ENCODE assay signal across 1 cellular context in the genomic region with DNA sequence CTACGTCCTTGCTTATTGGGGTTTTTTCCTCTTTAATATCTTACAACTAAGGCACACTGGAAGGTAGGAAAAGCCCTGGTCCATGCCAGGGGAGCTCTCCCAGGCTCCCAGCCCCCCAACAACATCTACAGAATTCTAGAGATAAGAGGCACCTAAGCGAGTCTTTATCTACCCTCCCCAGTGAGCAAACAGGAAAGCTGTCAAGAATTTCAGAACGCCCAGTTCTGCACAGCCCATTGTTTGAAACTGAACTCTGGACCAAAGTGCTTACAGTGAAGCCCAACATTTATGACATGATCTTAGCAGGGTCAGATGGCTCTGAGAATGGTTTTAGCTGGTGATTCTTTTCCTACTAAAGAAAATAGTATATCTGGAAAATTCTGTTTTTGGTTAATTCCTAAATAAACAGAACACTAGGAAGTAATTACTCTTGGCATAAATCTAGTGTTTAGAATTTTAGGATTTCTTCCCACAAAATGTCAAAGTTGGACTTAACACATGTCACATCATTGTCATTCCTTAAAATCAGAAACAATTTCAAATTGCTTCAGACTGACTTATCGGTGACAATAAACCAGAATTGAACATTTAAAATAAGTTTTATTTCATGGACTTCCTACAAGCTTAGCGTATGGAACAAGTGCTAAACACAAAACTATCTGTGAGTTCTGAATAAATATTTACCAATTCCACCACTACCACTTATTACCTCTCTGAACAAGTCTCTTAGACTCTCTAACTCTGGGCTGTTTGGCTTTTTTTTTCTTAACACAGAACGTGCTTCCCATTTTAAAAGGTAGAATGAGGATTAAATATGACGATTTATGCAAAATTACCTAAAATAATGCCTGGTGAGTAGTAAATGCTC.
TF ChIP-seq lines count a peak whose summit lies in the region.

No MANE protein-coding gene starts in this region.

TF ChIP-seq in HepG2, 621 proteins besides CTCF, POLR2A, EP300 and RAD21 (continued from another document and continues in another):
- TF ChIP-seq, protein P1, sequence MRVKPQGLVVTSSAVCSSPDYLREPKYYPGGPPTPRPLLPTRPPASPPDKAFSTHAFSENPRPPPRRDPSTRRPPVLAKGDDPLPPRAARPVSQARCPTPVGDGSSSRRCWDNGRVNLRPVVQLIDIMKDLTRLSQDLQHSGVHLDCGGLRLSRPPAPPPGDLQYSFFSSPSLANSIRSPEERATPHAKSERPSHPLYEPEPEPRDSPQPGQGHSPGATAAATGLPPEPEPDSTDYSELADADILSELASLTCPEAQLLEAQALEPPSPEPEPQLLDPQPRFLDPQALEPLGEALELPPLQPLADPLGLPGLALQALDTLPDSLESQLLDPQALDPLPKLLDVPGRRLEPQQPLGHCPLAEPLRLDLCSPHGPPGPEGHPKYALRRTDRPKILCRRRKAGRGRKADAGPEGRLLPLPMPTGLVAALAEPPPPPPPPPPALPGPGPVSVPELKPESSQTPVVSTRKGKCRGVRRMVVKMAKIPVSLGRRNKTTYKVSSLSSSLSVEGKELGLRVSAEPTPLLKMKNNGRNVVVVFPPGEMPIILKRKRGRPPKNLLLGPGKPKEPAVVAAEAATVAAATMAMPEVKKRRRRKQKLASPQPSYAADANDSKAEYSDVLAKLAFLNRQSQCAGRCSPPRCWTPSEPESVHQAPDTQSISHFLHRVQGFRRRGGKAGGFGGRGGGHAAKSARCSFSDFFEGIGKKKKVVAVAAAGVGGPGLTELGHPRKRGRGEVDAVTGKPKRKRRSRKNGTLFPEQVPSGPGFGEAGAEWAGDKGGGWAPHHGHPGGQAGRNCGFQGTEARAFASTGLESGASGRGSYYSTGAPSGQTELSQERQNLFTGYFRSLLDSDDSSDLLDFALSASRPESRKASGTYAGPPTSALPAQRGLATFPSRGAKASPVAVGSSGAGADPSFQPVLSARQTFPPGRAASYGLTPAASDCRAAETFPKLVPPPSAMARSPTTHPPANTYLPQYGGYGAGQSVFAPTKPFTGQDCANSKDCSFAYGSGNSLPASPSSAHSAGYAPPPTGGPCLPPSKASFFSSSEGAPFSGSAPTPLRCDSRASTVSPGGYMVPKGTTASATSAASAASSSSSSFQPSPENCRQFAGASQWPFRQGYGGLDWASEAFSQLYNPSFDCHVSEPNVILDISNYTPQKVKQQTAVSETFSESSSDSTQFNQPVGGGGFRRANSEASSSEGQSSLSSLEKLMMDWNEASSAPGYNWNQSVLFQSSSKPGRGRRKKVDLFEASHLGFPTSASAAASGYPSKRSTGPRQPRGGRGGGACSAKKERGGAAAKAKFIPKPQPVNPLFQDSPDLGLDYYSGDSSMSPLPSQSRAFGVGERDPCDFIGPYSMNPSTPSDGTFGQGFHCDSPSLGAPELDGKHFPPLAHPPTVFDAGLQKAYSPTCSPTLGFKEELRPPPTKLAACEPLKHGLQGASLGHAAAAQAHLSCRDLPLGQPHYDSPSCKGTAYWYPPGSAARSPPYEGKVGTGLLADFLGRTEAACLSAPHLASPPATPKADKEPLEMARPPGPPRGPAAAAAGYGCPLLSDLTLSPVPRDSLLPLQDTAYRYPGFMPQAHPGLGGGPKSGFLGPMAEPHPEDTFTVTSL (CRISPR knock-in tag; IDR thresholded peaks at IDR 0.05; ENCODE audit: borderline replicate concordance) = peak; percentile 86; the same call in 1 of the 2 replicates
- TF ChIP-seq, protein P2, sequence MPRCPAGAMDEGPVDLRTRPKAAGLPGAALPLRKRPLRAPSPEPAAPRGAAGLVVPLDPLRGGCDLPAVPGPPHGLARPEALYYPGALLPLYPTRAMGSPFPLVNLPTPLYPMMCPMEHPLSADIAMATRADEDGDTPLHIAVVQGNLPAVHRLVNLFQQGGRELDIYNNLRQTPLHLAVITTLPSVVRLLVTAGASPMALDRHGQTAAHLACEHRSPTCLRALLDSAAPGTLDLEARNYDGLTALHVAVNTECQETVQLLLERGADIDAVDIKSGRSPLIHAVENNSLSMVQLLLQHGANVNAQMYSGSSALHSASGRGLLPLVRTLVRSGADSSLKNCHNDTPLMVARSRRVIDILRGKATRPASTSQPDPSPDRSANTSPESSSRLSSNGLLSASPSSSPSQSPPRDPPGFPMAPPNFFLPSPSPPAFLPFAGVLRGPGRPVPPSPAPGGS (CRISPR knock-in tag; IDR thresholded peaks at IDR 0.05) = no peak
- TF ChIP-seq RBFOX2 (IDR thresholded peaks at IDR 0.05; ENCODE audit: low read depth, low read length) (peak; percentile 66; the same call in 1 of the 2 replicates), NR2C2 (CRISPR knock-in tag; IDR thresholded peaks at IDR 0.05; ENCODE audit: borderline replicate concordance) (peak; percentile 45; the same call in 1 of the 2 replicates), ARNTL (CRISPR knock-in tag; IDR thresholded peaks at IDR 0.05) (peak; percentile 69; the same call in 1 of the 2 replicates), CBX5 (CRISPR knock-in tag; IDR thresholded peaks at IDR 0.05; ENCODE audit: borderline replicate concordance) (peak; percentile 50; the same call in 1 of the 2 replicates), SMAD9 (CRISPR knock-in tag; IDR thresholded peaks at IDR 0.05) (no peak), FOXA1 (IDR thresholded peaks at IDR 0.05) (no peak), FOXA1 (CRISPR knock-in tag; IDR thresholded peaks at IDR 0.05) (peak; percentile 91), PHF8 (CRISPR knock-in tag; IDR thresholded peaks at IDR 0.05) (no peak), ZNF335 (CRISPR knock-in tag; IDR thresholded peaks at IDR 0.05) (no peak), ATF7 (IDR thresholded peaks at IDR 0.05) (no peak), ATF7 (CRISPR knock-in tag; IDR thresholded peaks at IDR 0.05) (no peak), FOXO1 (CRISPR knock-in tag; IDR thresholded peaks at IDR 0.05) (peak; percentile 87), TARDBP (CRISPR knock-in tag; IDR thresholded peaks at IDR 0.05) (peak; percentile 85), CREM (IDR thresholded peaks at IDR 0.05) (peak; percentile 90), CREM (CRISPR knock-in tag; IDR thresholded peaks at IDR 0.05) (no peak), ZNF121 (CRISPR knock-in tag; IDR thresholded peaks at IDR 0.05) (no peak), SALL2 (CRISPR knock-in tag; IDR thresholded peaks at IDR 0.05) (no peak), ERF (CRISPR knock-in tag; IDR thresholded peaks at IDR 0.05) (peak; percentile 81), ELF1 (CRISPR knock-in tag; IDR thresholded peaks at IDR 0.05) (peak; percentile 45; the same call in 1 of the 2 replicates), ZNF567 (CRISPR knock-in tag; IDR thresholded peaks at IDR 0.05; ENCODE audit: borderline replicate concordance) (no peak)
- TF ChIP-seq, protein P3, sequence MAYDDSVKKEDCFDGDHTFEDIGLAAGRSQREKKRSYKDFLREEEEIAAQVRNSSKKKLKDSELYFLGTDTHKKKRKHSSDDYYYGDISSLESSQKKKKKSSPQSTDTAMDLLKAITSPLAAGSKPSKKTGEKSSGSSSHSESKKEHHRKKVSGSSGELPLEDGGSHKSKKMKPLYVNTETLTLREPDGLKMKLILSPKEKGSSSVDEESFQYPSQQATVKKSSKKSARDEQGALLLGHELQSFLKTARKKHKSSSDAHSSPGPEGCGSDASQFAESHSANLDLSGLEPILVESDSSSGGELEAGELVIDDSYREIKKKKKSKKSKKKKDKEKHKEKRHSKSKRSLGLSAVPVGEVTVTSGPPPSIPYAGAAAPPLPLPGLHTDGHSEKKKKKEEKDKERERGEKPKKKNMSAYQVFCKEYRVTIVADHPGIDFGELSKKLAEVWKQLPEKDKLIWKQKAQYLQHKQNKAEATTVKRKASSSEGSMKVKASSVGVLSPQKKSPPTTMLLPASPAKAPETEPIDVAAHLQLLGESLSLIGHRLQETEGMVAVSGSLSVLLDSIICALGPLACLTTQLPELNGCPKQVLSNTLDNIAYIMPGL (CRISPR knock-in tag; IDR thresholded peaks at IDR 0.05; ENCODE audit: borderline replicate concordance in 1 of 2, low read depth in 1 of 2) = 0 out of 4 replicates have a peak, but pooled peaks of 1 of the 2 experiments have one; percentile 23
- TF ChIP-seq, protein P4, sequence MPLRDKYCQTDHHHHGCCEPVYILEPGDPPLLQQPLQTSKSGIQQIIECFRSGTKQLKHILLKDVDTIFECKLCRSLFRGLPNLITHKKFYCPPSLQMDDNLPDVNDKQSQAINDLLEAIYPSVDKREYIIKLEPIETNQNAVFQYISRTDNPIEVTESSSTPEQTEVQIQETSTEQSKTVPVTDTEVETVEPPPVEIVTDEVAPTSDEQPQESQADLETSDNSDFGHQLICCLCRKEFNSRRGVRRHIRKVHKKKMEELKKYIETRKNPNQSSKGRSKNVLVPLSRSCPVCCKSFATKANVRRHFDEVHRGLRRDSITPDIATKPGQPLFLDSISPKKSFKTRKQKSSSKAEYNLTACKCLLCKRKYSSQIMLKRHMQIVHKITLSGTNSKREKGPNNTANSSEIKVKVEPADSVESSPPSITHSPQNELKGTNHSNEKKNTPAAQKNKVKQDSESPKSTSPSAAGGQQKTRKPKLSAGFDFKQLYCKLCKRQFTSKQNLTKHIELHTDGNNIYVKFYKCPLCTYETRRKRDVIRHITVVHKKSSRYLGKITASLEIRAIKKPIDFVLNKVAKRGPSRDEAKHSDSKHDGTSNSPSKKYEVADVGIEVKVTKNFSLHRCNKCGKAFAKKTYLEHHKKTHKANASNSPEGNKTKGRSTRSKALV (CRISPR knock-in tag; IDR thresholded peaks at IDR 0.05) = peak; percentile 62; the same call in 1 of the 2 replicates
- TF ChIP-seq, protein P5, sequence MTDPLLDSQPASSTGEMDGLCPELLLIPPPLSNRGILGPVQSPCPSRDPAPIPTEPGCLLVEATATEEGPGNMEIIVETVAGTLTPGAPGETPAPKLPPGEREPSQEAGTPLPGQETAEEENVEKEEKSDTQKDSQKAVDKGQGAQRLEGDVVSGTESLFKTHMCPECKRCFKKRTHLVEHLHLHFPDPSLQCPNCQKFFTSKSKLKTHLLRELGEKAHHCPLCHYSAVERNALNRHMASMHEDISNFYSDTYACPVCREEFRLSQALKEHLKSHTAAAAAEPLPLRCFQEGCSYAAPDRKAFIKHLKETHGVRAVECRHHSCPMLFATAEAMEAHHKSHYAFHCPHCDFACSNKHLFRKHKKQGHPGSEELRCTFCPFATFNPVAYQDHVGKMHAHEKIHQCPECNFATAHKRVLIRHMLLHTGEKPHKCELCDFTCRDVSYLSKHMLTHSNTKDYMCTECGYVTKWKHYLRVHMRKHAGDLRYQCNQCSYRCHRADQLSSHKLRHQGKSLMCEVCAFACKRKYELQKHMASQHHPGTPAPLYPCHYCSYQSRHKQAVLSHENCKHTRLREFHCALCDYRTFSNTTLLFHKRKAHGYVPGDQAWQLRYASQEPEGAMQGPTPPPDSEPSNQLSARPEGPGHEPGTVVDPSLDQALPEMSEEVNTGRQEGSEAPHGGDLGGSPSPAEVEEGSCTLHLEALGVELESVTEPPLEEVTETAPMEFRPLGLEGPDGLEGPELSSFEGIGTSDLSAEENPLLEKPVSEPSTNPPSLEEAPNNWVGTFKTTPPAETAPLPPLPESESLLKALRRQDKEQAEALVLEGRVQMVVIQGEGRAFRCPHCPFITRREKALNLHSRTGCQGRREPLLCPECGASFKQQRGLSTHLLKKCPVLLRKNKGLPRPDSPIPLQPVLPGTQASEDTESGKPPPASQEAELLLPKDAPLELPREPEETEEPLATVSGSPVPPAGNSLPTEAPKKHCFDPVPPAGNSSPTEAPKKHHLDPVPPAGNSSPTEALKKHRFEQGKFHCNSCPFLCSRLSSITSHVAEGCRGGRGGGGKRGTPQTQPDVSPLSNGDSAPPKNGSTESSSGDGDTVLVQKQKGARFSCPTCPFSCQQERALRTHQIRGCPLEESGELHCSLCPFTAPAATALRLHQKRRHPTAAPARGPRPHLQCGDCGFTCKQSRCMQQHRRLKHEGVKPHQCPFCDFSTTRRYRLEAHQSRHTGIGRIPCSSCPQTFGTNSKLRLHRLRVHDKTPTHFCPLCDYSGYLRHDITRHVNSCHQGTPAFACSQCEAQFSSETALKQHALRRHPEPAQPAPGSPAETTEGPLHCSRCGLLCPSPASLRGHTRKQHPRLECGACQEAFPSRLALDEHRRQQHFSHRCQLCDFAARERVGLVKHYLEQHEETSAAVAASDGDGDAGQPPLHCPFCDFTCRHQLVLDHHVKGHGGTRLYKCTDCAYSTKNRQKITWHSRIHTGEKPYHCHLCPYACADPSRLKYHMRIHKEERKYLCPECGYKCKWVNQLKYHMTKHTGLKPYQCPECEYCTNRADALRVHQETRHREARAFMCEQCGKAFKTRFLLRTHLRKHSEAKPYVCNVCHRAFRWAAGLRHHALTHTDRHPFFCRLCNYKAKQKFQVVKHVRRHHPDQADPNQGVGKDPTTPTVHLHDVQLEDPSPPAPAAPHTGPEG (CRISPR knock-in tag; IDR thresholded peaks at IDR 0.05) = no peak
- TF ChIP-seq, protein P6, sequence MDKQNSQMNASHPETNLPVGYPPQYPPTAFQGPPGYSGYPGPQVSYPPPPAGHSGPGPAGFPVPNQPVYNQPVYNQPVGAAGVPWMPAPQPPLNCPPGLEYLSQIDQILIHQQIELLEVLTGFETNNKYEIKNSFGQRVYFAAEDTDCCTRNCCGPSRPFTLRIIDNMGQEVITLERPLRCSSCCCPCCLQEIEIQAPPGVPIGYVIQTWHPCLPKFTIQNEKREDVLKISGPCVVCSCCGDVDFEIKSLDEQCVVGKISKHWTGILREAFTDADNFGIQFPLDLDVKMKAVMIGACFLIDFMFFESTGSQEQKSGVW (CRISPR knock-in tag; IDR thresholded peaks at IDR 0.05; ENCODE audit: borderline replicate concordance) = no peak
- TF ChIP-seq, protein P7, sequence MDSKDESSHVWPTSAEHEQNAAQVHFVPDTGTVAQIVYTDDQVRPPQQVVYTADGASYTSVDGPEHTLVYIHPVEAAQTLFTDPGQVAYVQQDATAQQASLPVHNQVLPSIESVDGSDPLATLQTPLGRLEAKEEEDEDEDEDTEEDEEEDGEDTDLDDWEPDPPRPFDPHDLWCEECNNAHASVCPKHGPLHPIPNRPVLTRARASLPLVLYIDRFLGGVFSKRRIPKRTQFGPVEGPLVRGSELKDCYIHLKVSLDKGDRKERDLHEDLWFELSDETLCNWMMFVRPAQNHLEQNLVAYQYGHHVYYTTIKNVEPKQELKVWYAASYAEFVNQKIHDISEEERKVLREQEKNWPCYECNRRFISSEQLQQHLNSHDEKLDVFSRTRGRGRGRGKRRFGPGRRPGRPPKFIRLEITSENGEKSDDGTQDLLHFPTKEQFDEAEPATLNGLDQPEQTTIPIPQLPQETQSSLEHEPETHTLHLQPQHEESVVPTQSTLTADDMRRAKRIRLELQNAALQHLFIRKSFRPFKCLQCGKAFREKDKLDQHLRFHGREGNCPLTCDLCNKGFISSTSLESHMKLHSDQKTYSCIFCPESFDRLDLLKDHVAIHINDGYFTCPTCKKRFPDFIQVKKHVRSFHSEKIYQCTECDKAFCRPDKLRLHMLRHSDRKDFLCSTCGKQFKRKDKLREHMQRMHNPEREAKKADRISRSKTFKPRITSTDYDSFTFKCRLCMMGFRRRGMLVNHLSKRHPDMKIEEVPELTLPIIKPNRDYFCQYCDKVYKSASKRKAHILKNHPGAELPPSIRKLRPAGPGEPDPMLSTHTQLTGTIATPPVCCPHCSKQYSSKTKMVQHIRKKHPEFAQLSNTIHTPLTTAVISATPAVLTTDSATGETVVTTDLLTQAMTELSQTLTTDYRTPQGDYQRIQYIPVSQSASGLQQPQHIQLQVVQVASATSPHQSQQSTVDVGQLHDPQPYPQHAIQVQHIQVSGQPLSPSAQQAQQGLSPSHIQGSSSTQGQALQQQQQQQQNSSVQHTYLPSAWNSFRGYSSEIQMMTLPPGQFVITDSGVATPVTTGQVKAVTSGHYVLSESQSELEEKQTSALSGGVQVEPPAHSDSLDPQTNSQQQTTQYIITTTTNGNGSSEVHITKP (CRISPR knock-in tag; IDR thresholded peaks at IDR 0.05; ENCODE audit: low read depth) = peak; percentile 57; the same call in 1 of the 2 replicates
